ENCODE assay signal across 1 cellular context in the genomic region with DNA sequence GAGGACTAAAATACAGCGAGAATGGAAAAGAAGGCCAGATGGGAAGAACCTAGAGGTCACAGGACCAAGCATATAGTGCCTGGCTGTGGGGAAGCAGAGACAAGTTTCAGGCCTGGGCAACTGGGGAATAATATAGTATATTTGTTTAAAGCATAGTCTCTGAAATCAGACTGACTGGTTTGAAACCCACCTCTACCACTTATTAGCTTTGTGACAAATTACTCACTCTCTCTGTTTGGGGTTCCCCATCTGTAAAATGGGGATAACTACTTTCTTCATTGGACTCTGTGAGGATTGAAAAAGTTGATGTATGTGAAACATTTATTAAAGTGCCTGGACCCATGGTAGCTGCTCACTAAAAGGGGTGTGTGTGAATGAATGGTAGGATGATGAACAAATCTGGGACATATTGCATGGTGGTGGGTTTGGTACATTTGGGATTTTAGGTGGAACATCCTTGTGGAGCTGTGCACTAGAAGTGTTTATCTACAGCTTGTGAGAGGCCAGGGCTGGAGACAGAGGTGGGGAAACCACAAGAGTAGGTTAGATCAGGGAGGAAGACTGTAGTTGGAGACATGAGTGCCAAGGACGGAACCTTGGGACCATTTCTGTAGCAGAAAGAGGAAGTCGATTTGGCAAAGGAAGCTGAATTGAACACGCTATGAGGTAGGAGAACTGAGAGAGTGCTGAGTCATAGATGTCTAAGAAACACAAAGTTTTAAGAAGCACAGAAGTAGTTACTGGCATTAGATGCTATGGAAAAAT.
TF ChIP-seq lines count a peak whose summit lies in the region.

No MANE protein-coding gene starts in this region.

TF ChIP-seq in HepG2, 621 proteins besides CTCF, POLR2A, EP300 and RAD21 (continued from another document):
- TF ChIP-seq, protein P1, sequence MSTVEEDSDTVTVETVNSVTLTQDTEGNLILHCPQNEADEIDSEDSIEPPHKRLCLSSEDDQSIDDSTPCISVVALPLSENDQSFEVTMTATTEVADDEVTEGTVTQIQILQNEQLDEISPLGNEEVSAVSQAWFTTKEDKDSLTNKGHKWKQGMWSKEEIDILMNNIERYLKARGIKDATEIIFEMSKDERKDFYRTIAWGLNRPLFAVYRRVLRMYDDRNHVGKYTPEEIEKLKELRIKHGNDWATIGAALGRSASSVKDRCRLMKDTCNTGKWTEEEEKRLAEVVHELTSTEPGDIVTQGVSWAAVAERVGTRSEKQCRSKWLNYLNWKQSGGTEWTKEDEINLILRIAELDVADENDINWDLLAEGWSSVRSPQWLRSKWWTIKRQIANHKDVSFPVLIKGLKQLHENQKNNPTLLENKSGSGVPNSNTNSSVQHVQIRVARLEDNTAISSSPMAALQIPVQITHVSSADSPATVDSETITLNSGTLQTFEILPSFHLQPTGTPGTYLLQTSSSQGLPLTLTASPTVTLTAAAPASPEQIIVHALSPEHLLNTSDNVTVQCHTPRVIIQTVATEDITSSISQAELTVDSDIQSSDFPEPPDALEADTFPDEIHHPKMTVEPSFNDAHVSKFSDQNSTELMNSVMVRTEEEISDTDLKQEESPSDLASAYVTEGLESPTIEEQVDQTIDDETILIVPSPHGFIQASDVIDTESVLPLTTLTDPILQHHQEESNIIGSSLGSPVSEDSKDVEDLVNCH (CRISPR knock-in tag; IDR thresholded peaks at IDR 0.05): no peak
- TF ChIP-seq ATF1 (CRISPR knock-in tag; IDR thresholded peaks at IDR 0.05) (no peak), ZNF589 (CRISPR knock-in tag; conservative IDR thresholded peaks at IDR 0.05) (no peak), HDAC6 (IDR thresholded peaks at IDR 0.05; ENCODE audit: low read depth, low read length) (no peak), SRSF1 (optimal IDR thresholded peaks at IDR 0.05; ENCODE audit: low read depth, low read length) (no peak), RFX3 (CRISPR knock-in tag; IDR thresholded peaks at IDR 0.05) (no peak)
- TF ChIP-seq, protein P2, sequence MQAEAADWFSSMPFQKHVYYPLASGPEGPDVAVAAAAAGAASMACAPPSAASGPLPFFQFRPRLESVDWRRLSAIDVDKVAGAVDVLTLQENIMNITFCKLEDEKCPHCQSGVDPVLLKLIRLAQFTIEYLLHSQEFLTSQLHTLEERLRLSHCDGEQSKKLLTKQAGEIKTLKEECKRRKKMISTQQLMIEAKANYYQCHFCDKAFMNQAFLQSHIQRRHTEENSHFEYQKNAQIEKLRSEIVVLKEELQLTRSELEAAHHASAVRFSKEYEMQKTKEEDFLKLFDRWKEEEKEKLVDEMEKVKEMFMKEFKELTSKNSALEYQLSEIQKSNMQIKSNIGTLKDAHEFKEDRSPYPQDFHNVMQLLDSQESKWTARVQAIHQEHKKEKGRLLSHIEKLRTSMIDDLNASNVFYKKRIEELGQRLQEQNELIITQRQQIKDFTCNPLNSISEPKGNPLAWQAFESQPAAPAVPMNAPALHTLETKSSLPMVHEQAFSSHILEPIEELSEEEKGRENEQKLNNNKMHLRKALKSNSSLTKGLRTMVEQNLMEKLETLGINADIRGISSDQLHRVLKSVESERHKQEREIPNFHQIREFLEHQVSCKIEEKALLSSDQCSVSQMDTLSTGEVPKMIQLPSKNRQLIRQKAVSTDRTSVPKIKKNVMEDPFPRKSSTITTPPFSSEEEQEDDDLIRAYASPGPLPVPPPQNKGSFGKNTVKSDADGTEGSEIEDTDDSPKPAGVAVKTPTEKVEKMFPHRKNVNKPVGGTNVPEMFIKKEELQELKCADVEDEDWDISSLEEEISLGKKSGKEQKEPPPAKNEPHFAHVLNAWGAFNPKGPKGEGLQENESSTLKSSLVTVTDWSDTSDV (CRISPR knock-in tag; IDR thresholded peaks at IDR 0.05): no peak
